Comparison of ENCODE assay signal across 8 cellular contexts in the genomic region with DNA sequence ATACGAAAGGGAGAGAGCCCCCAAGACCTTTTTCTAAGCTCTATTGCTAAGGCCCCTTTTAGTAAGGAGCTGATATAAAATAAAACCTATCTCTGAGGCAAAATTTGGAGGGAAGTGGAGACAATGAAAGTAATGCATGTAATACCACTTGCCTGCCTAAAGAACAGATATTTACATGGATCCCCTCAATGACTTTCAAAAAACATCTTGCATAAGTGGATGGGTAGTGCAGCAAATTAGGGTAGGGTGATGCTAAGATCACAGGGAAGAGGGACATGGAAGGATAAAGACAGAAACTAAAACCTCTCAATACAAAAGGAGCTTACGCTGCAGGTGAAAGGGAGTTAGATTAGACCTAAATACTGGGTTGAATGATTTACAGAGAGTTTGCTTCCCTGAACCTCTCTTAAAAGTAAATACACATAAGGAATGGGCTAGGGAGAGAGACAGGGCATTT. TPM values are rescaled to one million over a fixed set of nuclear protein-coding genes. Genes with fewer than 3 reads are reported as not detected.
DNase-seq lines count a peak whose midpoint lies in the region; ATAC-seq and TF ChIP-seq lines count a peak whose summit lies in the region.

No MANE protein-coding gene starts in this region.

- peaks cover 74 to 88% (median 83%) of the 10 kb centered on the region in 11 experiments for H3K36me3 ChIP-seq in BLaER1 treated with 17β-estradiol and CSF1 and Interleukin-3, amounts not matched to agents 10 nM and 100 nM
- no peaks in the 10 kb centered on the region; the same call in none of the 2 replicates for H3K36me3 ChIP-seq in MM.1S (replicated peaks; ENCODE audit: insufficient read depth, low read length)

- no peak for DNase-seq in MM.1S
- DNase-seq in nephron progenitor cell, result no peak
- DNase-seq in A172 (ENCODE audit: low spot score), result no peak
- no peak for DNase-seq in central memory CD4-positive, alpha-beta T cell
- no peak for DNase-seq in hepatic stellate cell (ENCODE audit: low spot score)

- peak overlapping the region; percentile 82 to 94 (median 88) for H3K9ac ChIP-seq in BLaER1 treated with 17β-estradiol and CSF1 and Interleukin-3, amounts not matched to agents 10 nM and 100 nM
- peak overlapping the region; percentile 76; the same call in 1 of the 2 replicates for H3K9ac ChIP-seq in MM.1S (ENCODE audit: low read length)

- H3K9me3 ChIP-seq in BLaER1 treated with 17β-estradiol and CSF1 and Interleukin-3, amounts not matched to agents 10 nM and 100 nM (replicated peaks in 1 of 11), result no peaks in the 10 kb centered on the region
- no peaks in the 10 kb centered on the region for H3K9me3 ChIP-seq in MM.1S (replicated peaks; ENCODE audit: insufficient read depth, low read length)

- peak overlapping the region; percentile 90 for H3K4me3 Mint-ChIP-seq in dendritic cell treated with granulocyte-macrophage colony-stimulating factor and Interleukin-4, amounts not matched to agents 40 ng/mL and 50 ng/mL, for 4 days
- H3K4me3 Mint-ChIP-seq in nephron progenitor cell, result peak overlapping the region; percentile 95

- intact Hi-C loops in dendritic cell treated with granulocyte-macrophage colony-stimulating factor and Interleukin-4, amounts not matched to agents 40 ng/mL and 50 ng/mL, for 4 days (cut with micrococcal nuclease), result no loop called here

- H3K79me2 ChIP-seq in MM.1S (ENCODE audit: low read length), result peaks cover 27% of the 10 kb centered on the region

- H3K9me3 Mint-ChIP-seq in dendritic cell treated with granulocyte-macrophage colony-stimulating factor and Interleukin-4, amounts not matched to agents 40 ng/mL and 50 ng/mL, for 4 days, result no peaks in the 10 kb centered on the region
- H3K9me3 Mint-ChIP-seq in nephron progenitor cell, result no peaks in the 10 kb centered on the region

- no peaks in the 10 kb centered on the region for H3K27me3 ChIP-seq in BLaER1 treated with 17β-estradiol and CSF1 and Interleukin-3, amounts not matched to agents 10 nM and 100 nM
- H3K27me3 ChIP-seq in MM.1S (replicated peaks; ENCODE audit: insufficient read depth, low read length), result no peaks in the 10 kb centered on the region

- H3K4me3 ChIP-seq in BLaER1 treated with 17β-estradiol and CSF1 and Interleukin-3, amounts not matched to agents 10 nM and 100 nM, result peak overlapping the region; percentile 67 to 85 (median 72)
- H3K4me3 ChIP-seq in MM.1S (ENCODE audit: low read length), result peak overlapping the region; percentile 93

- H3K9me2 ChIP-seq in MM.1S (replicated peaks; ENCODE audit: insufficient read depth, low read length), result no peaks in the 10 kb centered on the region

- peaks cover 19 to 52% (median 25%) of the 10 kb centered on the region in 10 experiments for H3K4me1 ChIP-seq in BLaER1 treated with 17β-estradiol and CSF1 and Interleukin-3, amounts not matched to agents 10 nM and 100 nM
- no peaks in the 10 kb centered on the region for H3K4me1 ChIP-seq in MM.1S (ENCODE audit: low read length)

- ATAC-seq in GM21390 (IDR thresholded peaks at IDR 0.05; ENCODE audit: unreplicated experiment), result no peak

- H3K4me2 ChIP-seq in BLaER1 treated with 17β-estradiol and CSF1 and Interleukin-3, amounts not matched to agents 10 nM and 100 nM, result peak overlapping the region; percentile 89 to 99 (median 93)
- H3K4me2 ChIP-seq in MM.1S (ENCODE audit: low read depth, low read length), result peak overlapping the region; percentile 74

- H4K20me1 ChIP-seq in BLaER1 treated with 17β-estradiol and CSF1 and Interleukin-3, amounts not matched to agents 10 nM and 100 nM, result peaks cover 8 to 46% (median 35%) of the 10 kb centered on the region in 11 experiments; a peak in 15 of 22 replicates
- H4K20me1 ChIP-seq in MM.1S (ENCODE audit: insufficient read depth, low read length), result no peaks in the 10 kb centered on the region

- TF ChIP-seq CTCF in MM.1S (IDR thresholded peaks at IDR 0.05; ENCODE audit: low read length) (no peak), nephron progenitor cell (IDR thresholded peaks at IDR 0.05) (no peak)

- peak overlapping the region; percentile 78 to 96 (median 87) for H3K27ac ChIP-seq in BLaER1 treated with 17β-estradiol and CSF1 and Interleukin-3, amounts not matched to agents 10 nM and 100 nM
- peak overlapping the region; percentile 37; the same call in 1 of the 2 replicates for H3K27ac ChIP-seq in MM.1S (ENCODE audit: low read length)

- H3K27ac Mint-ChIP-seq in dendritic cell treated with granulocyte-macrophage colony-stimulating factor and Interleukin-4, amounts not matched to agents 40 ng/mL and 50 ng/mL, for 4 days, result peak overlapping the region; percentile 97
- peak overlapping the region; percentile 96 for H3K27ac Mint-ChIP-seq in nephron progenitor cell

- H3K36me3 Mint-ChIP-seq in dendritic cell treated with granulocyte-macrophage colony-stimulating factor and Interleukin-4, amounts not matched to agents 40 ng/mL and 50 ng/mL, for 4 days (ENCODE audit: low read depth), result peaks cover 91% of the 10 kb centered on the region
- peaks cover 52% of the 10 kb centered on the region for H3K36me3 Mint-ChIP-seq in nephron progenitor cell (ENCODE audit: low read depth)

- no peak overlapping the region for H2AFZ ChIP-seq in MM.1S (ENCODE audit: low read length)

- H3F3A ChIP-seq in MM.1S (ENCODE audit: insufficient read depth, low read length), result peaks cover 29% of the 10 kb centered on the region

- H3K4me1 Mint-ChIP-seq in dendritic cell treated with granulocyte-macrophage colony-stimulating factor and Interleukin-4, amounts not matched to agents 40 ng/mL and 50 ng/mL, for 4 days (ENCODE audit: low read depth), result peaks cover 78% of the 10 kb centered on the region
- peaks cover 39% of the 10 kb centered on the region for H3K4me1 Mint-ChIP-seq in nephron progenitor cell

- H3K27me3 Mint-ChIP-seq in dendritic cell treated with granulocyte-macrophage colony-stimulating factor and Interleukin-4, amounts not matched to agents 40 ng/mL and 50 ng/mL, for 4 days, result no peaks in the 10 kb centered on the region
- peaks cover 4% of the 10 kb centered on the region for H3K27me3 Mint-ChIP-seq in nephron progenitor cell (ENCODE audit: low read depth, poor library complexity)

RNA-seq across cellular contexts. Expression of a gene that starts 1.1 kb away (rescaled TPM):
- 1.4 TPM in 1 of 2 replicates, not detected in the other for total RNA-seq in A172 (2014; rRNA removed; shearing (Covaris generic))

RNA-seq across cellular contexts. Expression of a gene that starts 9.0 kb away (rescaled TPM):
- total RNA-seq in A172 (2014; rRNA removed; shearing (Covaris generic)), result 202 and 226 TPM in 2 replicates

RNA-seq across cellular contexts. Expression of a gene that starts 9.3 kb away (rescaled TPM):
- 31.2 and 43.4 TPM in 2 replicates for total RNA-seq in A172 (2014; rRNA removed; shearing (Covaris generic))

RNA-seq across cellular contexts. Expression of a gene that starts 22.8 kb away (rescaled TPM):
- 56.4 and 67.8 TPM in 2 replicates for total RNA-seq in A172 (2014; rRNA removed; shearing (Covaris generic))

RNA-seq across cellular contexts. Expression of a gene that starts 30.0 kb away (rescaled TPM):
- 185 and 200 TPM in 2 replicates for total RNA-seq in A172 (2014; rRNA removed; shearing (Covaris generic))
